Comparison of ENCODE assay signal across 7 cellular contexts in the genomic region with DNA sequence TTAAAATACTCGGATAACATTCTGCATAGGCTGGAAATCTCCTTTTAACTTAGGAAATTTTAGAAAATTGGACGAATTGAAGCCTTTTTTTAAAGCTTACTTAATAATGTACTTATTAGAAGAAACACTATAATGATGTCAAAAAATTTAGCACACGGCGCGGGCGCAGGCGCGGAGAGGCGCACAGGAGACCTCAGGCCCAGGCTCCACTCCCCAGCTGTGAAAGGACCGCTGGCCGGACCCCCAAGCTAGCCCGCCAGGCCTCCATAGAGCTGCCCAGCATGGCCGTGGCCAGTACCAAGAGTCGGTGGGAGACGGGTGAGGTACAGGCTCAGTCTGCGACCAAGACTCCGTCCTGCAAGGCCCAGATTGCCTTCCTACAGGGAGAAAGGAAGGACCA.
DNase-seq lines count a peak whose midpoint lies in the region; ATAC-seq and TF ChIP-seq lines count a peak whose summit lies in the region.
"Not testable (repeated sequence)": the region's sequence is repeated elsewhere in the genome, so short reads cannot be mapped to it uniquely, and the experiment has no call there.

No MANE protein-coding gene starts in this region.

- H3K36me3 ChIP-seq in Caco-2 (ENCODE audit: control insufficient read depth, insufficient read depth, low read length); OCI-LY3 (replicated peaks; ENCODE audit: low read depth, low read length): not testable (repeated sequence)

- peak overlapping the region; percentile 98 for H2AFZ ChIP-seq in OCI-LY3 (ENCODE audit: low read depth, low read length)

- H3K79me2 ChIP-seq in OCI-LY3 (ENCODE audit: low read length): not testable (repeated sequence)

- ATAC-seq in memory B cell (ENCODE audit: low read depth): not testable (repeated sequence)

- H3K36me3 Mint-ChIP-seq in Caco-2 (ENCODE audit: insufficient read depth, unreplicated experiment); activated CD4-positive, alpha-beta T cell treated with anti-CD3 and anti-CD28 coated beads, Interleukin-2, amount 10 ng/mL, durations not matched to agents 24 days and 14 days (ENCODE audit: low read depth); activated T-helper 1 cell treated with anti-CD3 and anti-CD28 coated beads, Interleukin-12 subunit alpha, Interleukin-12 subunit beta, Interleukin-2, Interleukin-4 antibody, amounts not matched to agents 30 ng/mL and 10 ng/mL and 1 ng/mL, durations not matched to agents 14 hours and 24 hours and 36 hours (ENCODE audit: low read depth); brain; memory B cell; neural crest cell (ENCODE audit: low read depth): not testable (repeated sequence)

- H3K4me2 ChIP-seq in OCI-LY3 (ENCODE audit: low read length): peak overlapping the region; percentile 99

- not testable (repeated sequence) for BruUV-seq in Caco-2 (replicated peaks; lab: Mats Ljungman, UMichigan)

- not testable (repeated sequence) for H3K9me3 ChIP-seq in Caco-2; OCI-LY3 (ENCODE audit: insufficient read depth, low read length)

- H3K9me3 Mint-ChIP-seq in Caco-2 (ENCODE audit: unreplicated experiment); activated CD4-positive, alpha-beta T cell treated with anti-CD3 and anti-CD28 coated beads, Interleukin-2, amount 10 ng/mL, durations not matched to agents 24 days and 14 days; activated T-helper 1 cell treated with anti-CD3 and anti-CD28 coated beads, Interleukin-12 subunit alpha, Interleukin-12 subunit beta, Interleukin-2, Interleukin-4 antibody, amounts not matched to agents 30 ng/mL and 10 ng/mL and 1 ng/mL, durations not matched to agents 14 hours and 24 hours and 36 hours; memory B cell; neural crest cell: not testable (repeated sequence)
- peaks cover 0 to 18% (median 6%) of the 10 kb centered on the region in 5 experiments for H3K9me3 Mint-ChIP-seq in brain

- H3K27me3 Mint-ChIP-seq in Caco-2 (ENCODE audit: insufficient read depth, unreplicated experiment) (peaks cover 32% of the 10 kb centered on the region), brain (peaks cover 52% of the 10 kb centered on the region), neural crest cell (ENCODE audit: low read depth) (peaks cover 68% of the 10 kb centered on the region)
- peaks cover 36% of the 10 kb centered on the region for H3K27me3 Mint-ChIP-seq in activated CD4-positive, alpha-beta T cell treated with anti-CD3 and anti-CD28 coated beads, Interleukin-2, amount 10 ng/mL, durations not matched to agents 24 days and 14 days
- H3K27me3 Mint-ChIP-seq in activated T-helper 1 cell treated with anti-CD3 and anti-CD28 coated beads, Interleukin-12 subunit alpha, Interleukin-12 subunit beta, Interleukin-2, Interleukin-4 antibody, amounts not matched to agents 30 ng/mL and 10 ng/mL and 1 ng/mL, durations not matched to agents 14 hours and 24 hours and 36 hours (ENCODE audit: insufficient read depth): peaks cover 34% of the 10 kb centered on the region
- H3K27me3 Mint-ChIP-seq in memory B cell: not testable (repeated sequence)

- peak overlapping the region; percentile 74 for H3K9ac ChIP-seq in OCI-LY3 (ENCODE audit: low read length)

- not testable (repeated sequence) for H4K20me1 ChIP-seq in OCI-LY3 (ENCODE audit: insufficient read depth, low read length)

- peak overlapping the region; percentile 56 for H3K4me3 Mint-ChIP-seq in Caco-2 (ENCODE audit: unreplicated experiment)
- peak overlapping the region; percentile 79 for H3K4me3 Mint-ChIP-seq in activated CD4-positive, alpha-beta T cell treated with anti-CD3 and anti-CD28 coated beads, Interleukin-2, amount 10 ng/mL, durations not matched to agents 24 days and 14 days
- H3K4me3 Mint-ChIP-seq in activated T-helper 1 cell treated with anti-CD3 and anti-CD28 coated beads, Interleukin-12 subunit alpha, Interleukin-12 subunit beta, Interleukin-2, Interleukin-4 antibody, amounts not matched to agents 30 ng/mL and 10 ng/mL and 1 ng/mL, durations not matched to agents 14 hours and 24 hours and 36 hours: not testable (repeated sequence)
- peak overlapping the region; percentile 77 to 85 (median 83) for H3K4me3 Mint-ChIP-seq in brain
- peak overlapping the region; percentile 84 for H3K4me3 Mint-ChIP-seq in memory B cell
- peak overlapping the region; percentile 85 for H3K4me3 Mint-ChIP-seq in neural crest cell

- not testable (repeated sequence) for DNase-seq in Caco-2; activated CD4-positive, alpha-beta T cell treated with anti-CD3 and anti-CD28 coated beads, Interleukin-2, amount 10 ng/mL, durations not matched to agents 24 days and 14 days; activated T-helper 1 cell treated with anti-CD3 and anti-CD28 coated beads, Interleukin-12 subunit alpha, Interleukin-12 subunit beta, Interleukin-2, Interleukin-4 antibody, amounts not matched to agents 30 ng/mL and 10 ng/mL and 1 ng/mL, durations not matched to agents 14 hours and 24 hours and 36 hours (ENCODE audit: low spot score); memory B cell (ENCODE audit: low spot score in 2 of 2); neural crest cell (ENCODE audit: low read depth, low spot score)

- CTCF ChIA-PET in Caco-2 (lab: Charles Lee): not testable (repeated sequence)

- POLR2A ChIA-PET in Caco-2 (lab: Charles Lee): not testable (repeated sequence)

- not testable (repeated sequence) for H3K4me1 Mint-ChIP-seq in Caco-2 (ENCODE audit: low read depth, unreplicated experiment); activated CD4-positive, alpha-beta T cell treated with anti-CD3 and anti-CD28 coated beads, Interleukin-2, amount 10 ng/mL, durations not matched to agents 24 days and 14 days; activated T-helper 1 cell treated with anti-CD3 and anti-CD28 coated beads, Interleukin-12 subunit alpha, Interleukin-12 subunit beta, Interleukin-2, Interleukin-4 antibody, amounts not matched to agents 30 ng/mL and 10 ng/mL and 1 ng/mL, durations not matched to agents 14 hours and 24 hours and 36 hours (ENCODE audit: low read depth); brain; neural crest cell
- peaks cover 15% of the 10 kb centered on the region for H3K4me1 Mint-ChIP-seq in memory B cell

- intact Hi-C loops in Caco-2 (cut with micrococcal nuclease; ENCODE audit: unreplicated experiment); activated CD4-positive, alpha-beta T cell treated with anti-CD3 and anti-CD28 coated beads, Interleukin-2, amount 10 ng/mL, durations not matched to agents 24 days and 14 days (cut with micrococcal nuclease); activated T-helper 1 cell treated with anti-CD3 and anti-CD28 coated beads, Interleukin-12 subunit alpha, Interleukin-12 subunit beta, Interleukin-2, Interleukin-4 antibody, amounts not matched to agents 30 ng/mL and 10 ng/mL and 1 ng/mL, durations not matched to agents 14 hours and 24 hours and 36 hours (cut with micrococcal nuclease): not testable (repeated sequence)

- TF ChIP-seq CTCF in Caco-2 (IDR thresholded peaks at IDR 0.05; ENCODE audit: insufficient read depth in 1 of 2, low read depth in 1 of 2, low read length in 1 of 2, severe bottlenecking in 1 of 2, unreplicated experiment in 1 of 2); OCI-LY3 (IDR thresholded peaks at IDR 0.05; ENCODE audit: low read depth, low read length); brain (conservative IDR thresholded peaks at IDR 0.05); neural crest cell (conservative IDR thresholded peaks at IDR 0.05): not testable (repeated sequence)

- H3K27me3 ChIP-seq in Caco-2 (replicated peaks; ENCODE audit: control insufficient read depth, insufficient read depth, low read length): not testable (repeated sequence)
- H3K27me3 ChIP-seq in OCI-LY3 (ENCODE audit: low read depth, low read length): peaks cover 11% of the 10 kb centered on the region; the same call in 1 of the 2 replicates

- H3K27ac ChIP-seq in OCI-LY3 (ENCODE audit: low read length): not testable (repeated sequence)

- H3K27ac Mint-ChIP-seq in Caco-2 (ENCODE audit: unreplicated experiment); activated CD4-positive, alpha-beta T cell treated with anti-CD3 and anti-CD28 coated beads, Interleukin-2, amount 10 ng/mL, durations not matched to agents 24 days and 14 days; memory B cell; neural crest cell (ENCODE audit: unreplicated experiment): not testable (repeated sequence)
- H3K27ac Mint-ChIP-seq in activated T-helper 1 cell treated with anti-CD3 and anti-CD28 coated beads, Interleukin-12 subunit alpha, Interleukin-12 subunit beta, Interleukin-2, Interleukin-4 antibody, amounts not matched to agents 30 ng/mL and 10 ng/mL and 1 ng/mL, durations not matched to agents 14 hours and 24 hours and 36 hours: peak overlapping the region; percentile 58
- peak overlapping the region in 2 of 5 experiments; percentile 70 to 84 for H3K27ac Mint-ChIP-seq in brain

- not testable (repeated sequence) for H3K4me3 ChIP-seq in Caco-2 (ENCODE audit: low read depth, low read length)
- H3K4me3 ChIP-seq in OCI-LY3 (ENCODE audit: low read length): peak overlapping the region; percentile 87

- H3K4me1 ChIP-seq in Caco-2; OCI-LY3 (ENCODE audit: low read length): not testable (repeated sequence)
